ENCODE assay signal across 9 cellular contexts in genomic region chr11:64879226-64879900, GRCh38. TPM values are rescaled to one million over a fixed set of nuclear protein-coding genes. Genes with fewer than 3 reads are reported as not detected.
DNase-seq lines count a peak whose midpoint lies in the region; ATAC-seq and TF ChIP-seq lines count a peak whose summit lies in the region.
"Had no signal": no experiment of that assay in that cellular context is flagged by ENCODE, and none has a peak within 500 bp of the region (broad histone marks: within the 10 kb centered on the region; RNA-seq: fewer than 3 reads in every experiment).

No MANE protein-coding gene starts in this region.

- intact Hi-C loops in vagina (cut with DNase I): loop anchor here (2.0 kb wide), 1 partner anchor 23 kb away; no protein-coding TSS in a partner anchor

- H3K27me3 Mint-ChIP-seq in CD8-positive, alpha-beta memory T cell: peaks cover 0 to 10% of the 10 kb centered on the region in 2 donors

- no peaks in the 10 kb centered on the region for H3K27me3 ChIP-seq in CD8-positive, alpha-beta memory T cell (ENCODE audit: insufficient read depth, low read length, poor library complexity, severe bottlenecking)
- H3K27me3 ChIP-seq in mononuclear cell (ENCODE audit: insufficient read depth, low read length) (no peaks in the 10 kb centered on the region), vagina (no peaks in the 10 kb centered on the region)

- peak overlapping the region; percentile 98 to 100 (median 99) for H3K4me3 Mint-ChIP-seq in CD8-positive, alpha-beta memory T cell

- no peaks in the 10 kb centered on the region for H3K9me3 ChIP-seq in CD8-positive, alpha-beta memory T cell (ENCODE audit: low read length)
- H3K9me3 ChIP-seq in mononuclear cell (ENCODE audit: low read depth, low read length) (no peaks in the 10 kb centered on the region), vagina (no peaks in the 10 kb centered on the region)

- CTCF ChIA-PET in CD8-positive, alpha-beta memory T cell (lab: Charles Lee): interaction anchor here (0.7 to 29.6 kb wide), 4 partner anchors 8 to 135 kb away, joined by 3 to 1256 read pairs (median 34); partner anchors contain the start of genes CDC42BPG and RASGRP2

- H3K27ac ChIP-seq in CD8-positive, alpha-beta memory T cell (ENCODE audit: low read depth, low read length): peak overlapping the region; percentile 86
- H3K27ac ChIP-seq in vagina: peak overlapping the region; percentile 88

- peak overlapping the region; percentile 91 to 99 (median 97) for H3K27ac Mint-ChIP-seq in CD8-positive, alpha-beta memory T cell

- peaks cover 54% of the 10 kb centered on the region for H3K4me1 ChIP-seq in CD8-positive, alpha-beta memory T cell (ENCODE audit: insufficient read depth, low read length)
- H3K4me1 ChIP-seq in mononuclear cell (ENCODE audit: insufficient read depth, low read length) (peaks cover 66% of the 10 kb centered on the region), vagina (peaks cover 55% of the 10 kb centered on the region)

- DNase-seq in CD8-positive, alpha-beta memory T cell: no peak
- DNase-seq in Kasumi-1 (lab: John Stamatoyannopoulos, UW) (peak; percentile 34 to 46), cardiac fibroblast (ENCODE audit: low read depth in 2 of 2) (no peak), vagina (ENCODE audit: extremely low spot score in 2 of 2) (no peak)

- peaks cover 14% of the 10 kb centered on the region for H3K36me3 ChIP-seq in CD8-positive, alpha-beta memory T cell (ENCODE audit: insufficient read depth, low read length)
- no peaks in the 10 kb centered on the region for H3K36me3 ChIP-seq in vagina

- peaks cover 6 to 42% (median 6%) of the 10 kb centered on the region in 3 donors for H3K36me3 Mint-ChIP-seq in CD8-positive, alpha-beta memory T cell

- POLR2A ChIA-PET in CD8-positive, alpha-beta memory T cell (lab: Charles Lee): interaction anchor here (0.6 to 14.7 kb wide), 9 partner anchors 9 to 242 kb away, joined by 3 to 569 read pairs (median 4); partner anchors contain the start of genes CDC42BPG, PPP2R5B and SF1

- no peak for TF ChIP-seq POLR2A in vagina (IDR thresholded peaks at IDR 0.05)

- no peak for ATAC-seq in GM18873 (IDR thresholded peaks at IDR 0.05; ENCODE audit: low FRiP score, unreplicated experiment)
- no peak for ATAC-seq in HG03025 (IDR thresholded peaks at IDR 0.05; ENCODE audit: low FRiP score, unreplicated experiment)
- no peak for ATAC-seq in GM18502 (IDR thresholded peaks at IDR 0.05; ENCODE audit: poor library complexity, unreplicated experiment)

- H3K4me3 ChIP-seq in CD8-positive, alpha-beta memory T cell (ENCODE audit: low read length): peak overlapping the region; percentile 77
- peak overlapping the region; percentile 66 to 69 for H3K4me3 ChIP-seq in cardiac fibroblast (replicated peaks in 1 of 2; ENCODE audit: low read depth in 2 of 2, low read length in 2 of 2)
- H3K4me3 ChIP-seq in mononuclear cell (ENCODE audit: low read length): peak overlapping the region; percentile 96
- peak overlapping the region; percentile 83 to 86 for H3K4me3 ChIP-seq in vagina

- no peaks in the 10 kb centered on the region for H3K9me3 Mint-ChIP-seq in CD8-positive, alpha-beta memory T cell

- peaks cover 55 to 70% (median 60%) of the 10 kb centered on the region in 3 donors for H3K4me1 Mint-ChIP-seq in CD8-positive, alpha-beta memory T cell

- TF ChIP-seq CTCF in cardiac fibroblast (IDR thresholded peaks at IDR 0.05; ENCODE audit: low read depth, low read length) (no peak), vagina (IDR thresholded peaks at IDR 0.05) (no peak)

RNA-seq across cellular contexts. Expression of gene EHD1, which starts 0.9 kb away (rescaled TPM):
- total RNA-seq in CD8-positive, alpha-beta memory T cell: 100 to 1,000 TPM; 102 to 110 TPM
- polyA plus RNA-seq in CD8-positive, alpha-beta memory T cell: 258 TPM
- total RNA-seq in mononuclear cell (183 TPM), vagina (61.6 TPM)

RNA-seq across cellular contexts. Expression of gene CDC42BPG, which starts 34.9 kb away (rescaled TPM):
- total RNA-seq in CD8-positive, alpha-beta memory T cell: 1 to 10 TPM in 1 of 2 experiments, under 1 TPM in 1; 0.66 to 2.3 TPM
- polyA plus RNA-seq in CD8-positive, alpha-beta memory T cell: 0.52 TPM
- total RNA-seq in mononuclear cell (1.7 TPM), vagina (13.0 TPM)

RNA-seq across cellular contexts. Expression of gene ATG2A, which starts 37.6 kb away (rescaled TPM):
- 10 to 100 TPM; 25.7 to 27.0 TPM for total RNA-seq in CD8-positive, alpha-beta memory T cell
- polyA plus RNA-seq in CD8-positive, alpha-beta memory T cell: 7.6 TPM
- total RNA-seq in mononuclear cell (80.2 TPM), vagina (27.0 TPM)

RNA-seq across cellular contexts. Expression of gene PPP2R5B, which starts 45.1 kb away (rescaled TPM):
- 10 to 100 TPM; 11.2 to 11.7 TPM for total RNA-seq in CD8-positive, alpha-beta memory T cell
- polyA plus RNA-seq in CD8-positive, alpha-beta memory T cell: 7.8 TPM
- 5.8 TPM for total RNA-seq in mononuclear cell
- total RNA-seq in vagina: 16.9 TPM

RNA-seq across cellular contexts. Expression of gene GPHA2, which starts 56.3 kb away (rescaled TPM):
- total RNA-seq in CD8-positive, alpha-beta memory T cell: not detected
- not detected for polyA plus RNA-seq in CD8-positive, alpha-beta memory T cell
- total RNA-seq in mononuclear cell (not detected), vagina (not detected)
- total RNA-seq: HT1080 had no signal

Comparison
In these comparisons a context has a peak if more than half of its experiments do, and no peak if none do; other contexts are left out.
1. DNase-seq: peak in Kasumi-1 (2 of 2); none in CD8-positive, alpha-beta memory T cell (0 of 5), cardiac fibroblast (0 of 2) and vagina (0 of 2).
2. Peak in every context shown above with its lines, with median percentiles within 50 percentile points of each other: H3K4me3 ChIP-seq.